ENCODE assay signal across 1 cellular context in the genomic region with DNA sequence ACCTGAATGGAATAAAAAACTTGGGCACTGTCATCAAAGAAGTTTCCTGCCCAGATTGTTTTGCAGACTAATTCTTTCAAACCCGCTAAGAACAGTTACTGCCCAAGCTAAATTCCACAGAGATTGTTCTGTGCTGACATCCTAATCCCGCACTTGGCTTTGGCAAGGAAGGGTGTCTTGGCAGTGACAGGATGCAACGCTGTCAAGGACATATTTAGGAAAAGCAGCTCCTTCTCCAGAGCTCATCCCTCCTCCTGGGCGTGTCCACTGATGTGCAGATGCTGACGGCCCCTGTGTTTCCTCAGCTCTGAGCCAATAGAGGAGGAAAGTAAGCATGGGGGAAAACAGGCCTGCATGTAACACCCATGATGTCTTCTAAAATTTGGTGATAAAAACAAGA.
TF ChIP-seq lines count a peak whose summit lies in the region.

No MANE protein-coding gene starts in this region.

TF ChIP-seq in SK-N-SH treated with all-trans-retinoic acid at 6 μM for 48 hours, 23 proteins besides CTCF, POLR2A, EP300 and RAD21 (continued from another document):
- TF ChIP-seq, protein P1, sequence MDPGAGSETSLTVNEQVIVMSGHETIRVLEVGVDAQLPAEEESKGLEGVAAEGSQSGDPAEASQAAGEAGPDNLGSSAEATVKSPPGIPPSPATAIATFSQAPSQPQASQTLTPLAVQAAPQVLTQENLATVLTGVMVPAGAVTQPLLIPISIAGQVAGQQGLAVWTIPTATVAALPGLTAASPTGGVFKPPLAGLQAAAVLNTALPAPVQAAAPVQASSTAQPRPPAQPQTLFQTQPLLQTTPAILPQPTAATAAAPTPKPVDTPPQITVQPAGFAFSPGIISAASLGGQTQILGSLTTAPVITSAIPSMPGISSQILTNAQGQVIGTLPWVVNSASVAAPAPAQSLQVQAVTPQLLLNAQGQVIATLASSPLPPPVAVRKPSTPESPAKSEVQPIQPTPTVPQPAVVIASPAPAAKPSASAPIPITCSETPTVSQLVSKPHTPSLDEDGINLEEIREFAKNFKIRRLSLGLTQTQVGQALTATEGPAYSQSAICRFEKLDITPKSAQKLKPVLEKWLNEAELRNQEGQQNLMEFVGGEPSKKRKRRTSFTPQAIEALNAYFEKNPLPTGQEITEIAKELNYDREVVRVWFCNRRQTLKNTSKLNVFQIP (CRISPR knock-in tag; IDR thresholded peaks at IDR 0.05; ENCODE audit: borderline replicate concordance, low read depth): no peak
- no peak for TF ChIP-seq OSR1 (CRISPR knock-in tag; IDR thresholded peaks at IDR 0.05)
- TF ChIP-seq ZC3H10 (CRISPR knock-in tag; IDR thresholded peaks at IDR 0.05): no peak
- TF ChIP-seq, protein P2, sequence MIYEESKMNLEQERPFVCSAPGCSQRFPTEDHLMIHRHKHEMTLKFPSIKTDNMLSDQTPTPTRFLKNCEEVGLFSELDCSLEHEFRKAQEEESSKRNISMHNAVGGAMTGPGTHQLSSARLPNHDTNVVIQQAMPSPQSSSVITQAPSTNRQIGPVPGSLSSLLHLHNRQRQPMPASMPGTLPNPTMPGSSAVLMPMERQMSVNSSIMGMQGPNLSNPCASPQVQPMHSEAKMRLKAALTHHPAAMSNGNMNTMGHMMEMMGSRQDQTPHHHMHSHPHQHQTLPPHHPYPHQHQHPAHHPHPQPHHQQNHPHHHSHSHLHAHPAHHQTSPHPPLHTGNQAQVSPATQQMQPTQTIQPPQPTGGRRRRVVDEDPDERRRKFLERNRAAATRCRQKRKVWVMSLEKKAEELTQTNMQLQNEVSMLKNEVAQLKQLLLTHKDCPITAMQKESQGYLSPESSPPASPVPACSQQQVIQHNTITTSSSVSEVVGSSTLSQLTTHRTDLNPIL (CRISPR knock-in tag; IDR thresholded peaks at IDR 0.05; ENCODE audit: low read depth): no peak
- TF ChIP-seq ZFP30 (CRISPR knock-in tag; IDR thresholded peaks at IDR 0.05): no peak
- TF ChIP-seq ESRRG (CRISPR knock-in tag; IDR thresholded peaks at IDR 0.05): no peak
